1 cellular context compared by ENCODE assay signal in genomic region chr4:56757821-56758400, GRCh38.
TF ChIP-seq lines count a peak whose summit lies in the region.

No MANE protein-coding gene starts in this region.

TF ChIP-seq in GM12878, 131 proteins besides CTCF, POLR2A, EP300 and RAD21 (continued from another document):
- TF ChIP-seq CBX3 (IDR thresholded peaks at IDR 0.05; ENCODE audit: borderline replicate concordance, low read depth): no peak
- peak in 1 of 2 experiments; percentile 56; a peak in 2 of 3 replicates for TF ChIP-seq EGR1 (IDR thresholded peaks at IDR 0.05; ENCODE audit: borderline replicate concordance in 1 of 2, low read depth in 2 of 2, low read length in 2 of 2)
- TF ChIP-seq SIN3A (IDR thresholded peaks at IDR 0.05; ENCODE audit: low read depth, low read length): no peak
- no peak for TF ChIP-seq SREBF2 (IDR thresholded peaks at IDR 0.05; ENCODE audit: low read length)
- peak; percentile 43; the same call in 1 of the 2 replicates for TF ChIP-seq CBX5 (IDR thresholded peaks at IDR 0.05; ENCODE audit: low read depth)
- TF ChIP-seq MEF2A (IDR thresholded peaks at IDR 0.05; ENCODE audit: insufficient read depth, low read depth, low read length): peak; percentile 92
- TF ChIP-seq MYC (IDR thresholded peaks at IDR 0.05; ENCODE audit: insufficient read depth, insufficient read length, insufficient replicate concordance, low read length, severe bottlenecking): no peak
- TF ChIP-seq KLF5 (IDR thresholded peaks at IDR 0.05; ENCODE audit: partially characterized antibody): no peak
- peak; percentile 34; the same call in 1 of the 2 replicates for TF ChIP-seq POLR2AphosphoS5 (IDR thresholded peaks at IDR 0.05; ENCODE audit: low read length)
- TF ChIP-seq PAX5 (IDR thresholded peaks at IDR 0.05; ENCODE audit: borderline replicate concordance, low read depth, low read length): no peak; the same call in 1 of the 2 replicates
- TF ChIP-seq, protein P1, sequence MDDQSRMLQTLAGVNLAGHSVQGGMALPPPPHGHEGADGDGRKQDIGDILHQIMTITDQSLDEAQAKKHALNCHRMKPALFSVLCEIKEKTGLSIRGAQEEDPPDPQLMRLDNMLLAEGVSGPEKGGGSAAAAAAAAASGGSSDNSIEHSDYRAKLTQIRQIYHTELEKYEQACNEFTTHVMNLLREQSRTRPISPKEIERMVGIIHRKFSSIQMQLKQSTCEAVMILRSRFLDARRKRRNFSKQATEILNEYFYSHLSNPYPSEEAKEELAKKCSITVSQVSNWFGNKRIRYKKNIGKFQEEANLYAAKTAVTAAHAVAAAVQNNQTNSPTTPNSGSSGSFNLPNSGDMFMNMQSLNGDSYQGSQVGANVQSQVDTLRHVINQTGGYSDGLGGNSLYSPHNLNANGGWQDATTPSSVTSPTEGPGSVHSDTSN (IDR thresholded peaks at IDR 0.05; ENCODE audit: insufficient replicate concordance, low read depth, low read length): no peak
- no peak for TF ChIP-seq CHD4 (IDR thresholded peaks at IDR 0.05)
- no peak for TF ChIP-seq KDM1A (IDR thresholded peaks at IDR 0.05; ENCODE audit: borderline replicate concordance)
- no peak for TF ChIP-seq ZNF592 (IDR thresholded peaks at IDR 0.05)
- TF ChIP-seq NRF1 (conservative IDR thresholded peaks at IDR 0.05; ENCODE audit: low read depth, low read length): no peak
- TF ChIP-seq ATF7 (IDR thresholded peaks at IDR 0.05; ENCODE audit: low read depth): 0 out of 2 replicates have a peak, but pooled peaks have one; percentile 18
- peak in 1 of 2 experiments; percentile 53; a peak in 2 of 4 replicates for TF ChIP-seq ETV6 (conservative IDR thresholded peaks at IDR 0.05 in 1 of 2, IDR thresholded peaks at IDR 0.05 in 1 of 2; ENCODE audit: borderline replicate concordance in 1 of 2, low read depth in 1 of 2)
- TF ChIP-seq ZNF622 (IDR thresholded peaks at IDR 0.05): no peak
- peak; percentile 60 for TF ChIP-seq JUNB (IDR thresholded peaks at IDR 0.05)
- TF ChIP-seq, protein P2, sequence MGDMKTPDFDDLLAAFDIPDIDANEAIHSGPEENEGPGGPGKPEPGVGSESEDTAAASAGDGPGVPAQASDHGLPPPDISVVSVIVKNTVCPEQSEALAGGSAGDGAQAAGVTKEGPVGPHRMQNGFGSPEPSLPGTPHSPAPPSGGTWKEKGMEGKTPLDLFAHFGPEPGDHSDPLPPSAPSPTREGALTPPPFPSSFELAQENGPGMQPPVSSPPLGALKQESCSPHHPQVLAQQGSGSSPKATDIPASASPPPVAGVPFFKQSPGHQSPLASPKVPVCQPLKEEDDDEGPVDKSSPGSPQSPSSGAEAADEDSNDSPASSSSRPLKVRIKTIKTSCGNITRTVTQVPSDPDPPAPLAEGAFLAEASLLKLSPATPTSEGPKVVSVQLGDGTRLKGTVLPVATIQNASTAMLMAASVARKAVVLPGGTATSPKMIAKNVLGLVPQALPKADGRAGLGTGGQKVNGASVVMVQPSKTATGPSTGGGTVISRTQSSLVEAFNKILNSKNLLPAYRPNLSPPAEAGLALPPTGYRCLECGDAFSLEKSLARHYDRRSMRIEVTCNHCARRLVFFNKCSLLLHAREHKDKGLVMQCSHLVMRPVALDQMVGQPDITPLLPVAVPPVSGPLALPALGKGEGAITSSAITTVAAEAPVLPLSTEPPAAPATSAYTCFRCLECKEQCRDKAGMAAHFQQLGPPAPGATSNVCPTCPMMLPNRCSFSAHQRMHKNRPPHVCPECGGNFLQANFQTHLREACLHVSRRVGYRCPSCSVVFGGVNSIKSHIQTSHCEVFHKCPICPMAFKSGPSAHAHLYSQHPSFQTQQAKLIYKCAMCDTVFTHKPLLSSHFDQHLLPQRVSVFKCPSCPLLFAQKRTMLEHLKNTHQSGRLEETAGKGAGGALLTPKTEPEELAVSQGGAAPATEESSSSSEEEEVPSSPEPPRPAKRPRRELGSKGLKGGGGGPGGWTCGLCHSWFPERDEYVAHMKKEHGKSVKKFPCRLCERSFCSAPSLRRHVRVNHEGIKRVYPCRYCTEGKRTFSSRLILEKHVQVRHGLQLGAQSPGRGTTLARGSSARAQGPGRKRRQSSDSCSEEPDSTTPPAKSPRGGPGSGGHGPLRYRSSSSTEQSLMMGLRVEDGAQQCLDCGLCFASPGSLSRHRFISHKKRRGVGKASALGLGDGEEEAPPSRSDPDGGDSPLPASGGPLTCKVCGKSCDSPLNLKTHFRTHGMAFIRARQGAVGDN (IDR thresholded peaks at IDR 0.05): no peak
- TF ChIP-seq POLR2AphosphoS2 (IDR thresholded peaks at IDR 0.05; ENCODE audit: low read depth, low read length): no peak
- TF ChIP-seq ESRRA (IDR thresholded peaks at IDR 0.05; ENCODE audit: low read length): no peak
- no peak for TF ChIP-seq HDAC6 (IDR thresholded peaks at IDR 0.05; ENCODE audit: unreplicated experiment)
- TF ChIP-seq, protein P3, sequence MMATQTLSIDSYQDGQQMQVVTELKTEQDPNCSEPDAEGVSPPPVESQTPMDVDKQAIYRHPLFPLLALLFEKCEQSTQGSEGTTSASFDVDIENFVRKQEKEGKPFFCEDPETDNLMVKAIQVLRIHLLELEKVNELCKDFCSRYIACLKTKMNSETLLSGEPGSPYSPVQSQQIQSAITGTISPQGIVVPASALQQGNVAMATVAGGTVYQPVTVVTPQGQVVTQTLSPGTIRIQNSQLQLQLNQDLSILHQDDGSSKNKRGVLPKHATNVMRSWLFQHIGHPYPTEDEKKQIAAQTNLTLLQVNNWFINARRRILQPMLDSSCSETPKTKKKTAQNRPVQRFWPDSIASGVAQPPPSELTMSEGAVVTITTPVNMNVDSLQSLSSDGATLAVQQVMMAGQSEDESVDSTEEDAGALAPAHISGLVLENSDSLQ (IDR thresholded peaks at IDR 0.05): no peak
- TF ChIP-seq ZNF274 (IDR thresholded peaks at IDR 0.05; ENCODE audit: insufficient read depth, insufficient read length): no peak
- TF ChIP-seq REST (IDR thresholded peaks at IDR 0.05; ENCODE audit: low read depth, low read length): no peak
- TF ChIP-seq, protein P4, sequence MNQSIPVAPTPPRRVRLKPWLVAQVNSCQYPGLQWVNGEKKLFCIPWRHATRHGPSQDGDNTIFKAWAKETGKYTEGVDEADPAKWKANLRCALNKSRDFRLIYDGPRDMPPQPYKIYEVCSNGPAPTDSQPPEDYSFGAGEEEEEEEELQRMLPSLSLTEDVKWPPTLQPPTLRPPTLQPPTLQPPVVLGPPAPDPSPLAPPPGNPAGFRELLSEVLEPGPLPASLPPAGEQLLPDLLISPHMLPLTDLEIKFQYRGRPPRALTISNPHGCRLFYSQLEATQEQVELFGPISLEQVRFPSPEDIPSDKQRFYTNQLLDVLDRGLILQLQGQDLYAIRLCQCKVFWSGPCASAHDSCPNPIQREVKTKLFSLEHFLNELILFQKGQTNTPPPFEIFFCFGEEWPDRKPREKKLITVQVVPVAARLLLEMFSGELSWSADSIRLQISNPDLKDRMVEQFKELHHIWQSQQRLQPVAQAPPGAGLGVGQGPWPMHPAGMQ (IDR thresholded peaks at IDR 0.05; ENCODE audit: borderline replicate concordance): no peak
- TF ChIP-seq, protein P5, sequence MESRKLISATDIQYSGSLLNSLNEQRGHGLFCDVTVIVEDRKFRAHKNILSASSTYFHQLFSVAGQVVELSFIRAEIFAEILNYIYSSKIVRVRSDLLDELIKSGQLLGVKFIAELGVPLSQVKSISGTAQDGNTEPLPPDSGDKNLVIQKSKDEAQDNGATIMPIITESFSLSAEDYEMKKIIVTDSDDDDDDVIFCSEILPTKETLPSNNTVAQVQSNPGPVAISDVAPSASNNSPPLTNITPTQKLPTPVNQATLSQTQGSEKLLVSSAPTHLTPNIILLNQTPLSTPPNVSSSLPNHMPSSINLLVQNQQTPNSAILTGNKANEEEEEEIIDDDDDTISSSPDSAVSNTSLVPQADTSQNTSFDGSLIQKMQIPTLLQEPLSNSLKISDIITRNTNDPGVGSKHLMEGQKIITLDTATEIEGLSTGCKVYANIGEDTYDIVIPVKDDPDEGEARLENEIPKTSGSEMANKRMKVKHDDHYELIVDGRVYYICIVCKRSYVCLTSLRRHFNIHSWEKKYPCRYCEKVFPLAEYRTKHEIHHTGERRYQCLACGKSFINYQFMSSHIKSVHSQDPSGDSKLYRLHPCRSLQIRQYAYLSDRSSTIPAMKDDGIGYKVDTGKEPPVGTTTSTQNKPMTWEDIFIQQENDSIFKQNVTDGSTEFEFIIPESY (IDR thresholded peaks at IDR 0.05): no peak
- no peak for TF ChIP-seq RELA (IDR thresholded peaks at IDR 0.05; ENCODE audit: borderline replicate concordance, partially characterized antibody)
- no peak for TF ChIP-seq SUZ12 (IDR thresholded peaks at IDR 0.05; ENCODE audit: unreplicated experiment)
- TF ChIP-seq CREB1 (IDR thresholded peaks at IDR 0.05; ENCODE audit: low read depth): peak; percentile 71; the same call in 1 of the 2 replicates
- no peak for TF ChIP-seq RCOR1 (conservative IDR thresholded peaks at IDR 0.05; ENCODE audit: low read depth, low read length)
- 0 out of 4 replicates have a peak, but pooled peaks of 1 of the 2 experiments have one; percentile 40 for TF ChIP-seq SRF (IDR thresholded peaks at IDR 0.05; ENCODE audit: low read depth in 2 of 2, low read length in 2 of 2)
- TF ChIP-seq TARDBP (IDR thresholded peaks at IDR 0.05; ENCODE audit: borderline replicate concordance): no peak; the same call in 1 of the 2 replicates
- TF ChIP-seq BHLHE40 (IDR thresholded peaks at IDR 0.05; ENCODE audit: borderline replicate concordance in 1 of 2, low read depth in 2 of 2, low read length in 1 of 2): no peak
- 0 out of 2 replicates have a peak, but pooled peaks have one; percentile 26 for TF ChIP-seq MTA3 (IDR thresholded peaks at IDR 0.05; ENCODE audit: borderline replicate concordance, low read length)
- TF ChIP-seq FOS (IDR thresholded peaks at IDR 0.05; ENCODE audit: borderline replicate concordance, extremely low read depth, insufficient read length): no peak
- no peak for TF ChIP-seq PAX8 (IDR thresholded peaks at IDR 0.05)
- TF ChIP-seq ZNF24 (IDR thresholded peaks at IDR 0.05): no peak
